Comparison of ENCODE assay signal across 1 cellular context in genomic region chr4:37826282-37827029, GRCh38.
TF ChIP-seq lines count a peak whose summit lies in the region.

TSS of gene PGM2 (plus strand) at chr4:37826686. CDS start at chr4:37826733, 47 bp downstream.

TF ChIP-seq in GM12878, 131 proteins besides CTCF, POLR2A, EP300 and RAD21 (continued from another document and continues in another):
- TF ChIP-seq CEBPB (IDR thresholded peaks at IDR 0.05; ENCODE audit: borderline replicate concordance in 1 of 2, low read depth in 2 of 2, low read length in 2 of 2) = no peak
- no peak for TF ChIP-seq NFYA (IDR thresholded peaks at IDR 0.05; ENCODE audit: borderline replicate concordance, low read depth, low read length)
- TF ChIP-seq TCF7 (IDR thresholded peaks at IDR 0.05; ENCODE audit: borderline replicate concordance) = no peak
- TF ChIP-seq, protein P1, sequence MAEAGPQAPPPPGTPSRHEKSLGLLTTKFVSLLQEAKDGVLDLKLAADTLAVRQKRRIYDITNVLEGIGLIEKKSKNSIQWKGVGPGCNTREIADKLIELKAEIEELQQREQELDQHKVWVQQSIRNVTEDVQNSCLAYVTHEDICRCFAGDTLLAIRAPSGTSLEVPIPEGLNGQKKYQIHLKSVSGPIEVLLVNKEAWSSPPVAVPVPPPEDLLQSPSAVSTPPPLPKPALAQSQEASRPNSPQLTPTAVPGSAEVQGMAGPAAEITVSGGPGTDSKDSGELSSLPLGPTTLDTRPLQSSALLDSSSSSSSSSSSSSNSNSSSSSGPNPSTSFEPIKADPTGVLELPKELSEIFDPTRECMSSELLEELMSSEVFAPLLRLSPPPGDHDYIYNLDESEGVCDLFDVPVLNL (IDR thresholded peaks at IDR 0.05; ENCODE audit: low read depth, low read length) = no peak
- no peak for TF ChIP-seq ZBED1 (IDR thresholded peaks at IDR 0.05; ENCODE audit: borderline replicate concordance)
- TF ChIP-seq RB1 (IDR thresholded peaks at IDR 0.05; ENCODE audit: borderline replicate concordance) = peak; percentile 76; the same call in 1 of the 2 replicates
- TF ChIP-seq, protein P2, sequence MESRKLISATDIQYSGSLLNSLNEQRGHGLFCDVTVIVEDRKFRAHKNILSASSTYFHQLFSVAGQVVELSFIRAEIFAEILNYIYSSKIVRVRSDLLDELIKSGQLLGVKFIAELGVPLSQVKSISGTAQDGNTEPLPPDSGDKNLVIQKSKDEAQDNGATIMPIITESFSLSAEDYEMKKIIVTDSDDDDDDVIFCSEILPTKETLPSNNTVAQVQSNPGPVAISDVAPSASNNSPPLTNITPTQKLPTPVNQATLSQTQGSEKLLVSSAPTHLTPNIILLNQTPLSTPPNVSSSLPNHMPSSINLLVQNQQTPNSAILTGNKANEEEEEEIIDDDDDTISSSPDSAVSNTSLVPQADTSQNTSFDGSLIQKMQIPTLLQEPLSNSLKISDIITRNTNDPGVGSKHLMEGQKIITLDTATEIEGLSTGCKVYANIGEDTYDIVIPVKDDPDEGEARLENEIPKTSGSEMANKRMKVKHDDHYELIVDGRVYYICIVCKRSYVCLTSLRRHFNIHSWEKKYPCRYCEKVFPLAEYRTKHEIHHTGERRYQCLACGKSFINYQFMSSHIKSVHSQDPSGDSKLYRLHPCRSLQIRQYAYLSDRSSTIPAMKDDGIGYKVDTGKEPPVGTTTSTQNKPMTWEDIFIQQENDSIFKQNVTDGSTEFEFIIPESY (IDR thresholded peaks at IDR 0.05) = no peak
- TF ChIP-seq RBBP5 (conservative IDR thresholded peaks at IDR 0.05) = no peak
- TF ChIP-seq SUZ12 (IDR thresholded peaks at IDR 0.05; ENCODE audit: unreplicated experiment) = no peak
- TF ChIP-seq CBX5 (IDR thresholded peaks at IDR 0.05; ENCODE audit: low read depth) = no peak; the same call in 1 of the 2 replicates
- no peak; the same call in none of the 2 replicates for TF ChIP-seq NKRF (conservative IDR thresholded peaks at IDR 0.05)
- TF ChIP-seq ZNF687 (IDR thresholded peaks at IDR 0.05) = no peak; the same call in none of the 2 replicates
- 0 out of 2 replicates have a peak, but pooled peaks have one; percentile 46 for TF ChIP-seq STAT1 (conservative IDR thresholded peaks at IDR 0.05)
- peak; percentile 74; the same call in 1 of the 2 replicates for TF ChIP-seq CREB1 (IDR thresholded peaks at IDR 0.05; ENCODE audit: low read depth)
- TF ChIP-seq CUX1 (IDR thresholded peaks at IDR 0.05; ENCODE audit: insufficient replicate concordance, low read depth, low read length) = no peak
- TF ChIP-seq ETV6 (conservative IDR thresholded peaks at IDR 0.05 in 1 of 2, IDR thresholded peaks at IDR 0.05 in 1 of 2; ENCODE audit: borderline replicate concordance in 1 of 2, low read depth in 1 of 2) = no peak
- TF ChIP-seq NFXL1 (IDR thresholded peaks at IDR 0.05; ENCODE audit: borderline replicate concordance) = no peak
- no peak for TF ChIP-seq RCOR1 (conservative IDR thresholded peaks at IDR 0.05; ENCODE audit: low read depth, low read length)
- peak; percentile 51; the same call in 1 of the 2 replicates for TF ChIP-seq RELB (IDR thresholded peaks at IDR 0.05; ENCODE audit: low read depth)
- no peak for TF ChIP-seq NFIC (IDR thresholded peaks at IDR 0.05; ENCODE audit: low read depth, low read length)
- no peak for TF ChIP-seq FOXK2 (IDR thresholded peaks at IDR 0.05)
- no peak for TF ChIP-seq IRF4 (IDR thresholded peaks at IDR 0.05; ENCODE audit: low read depth, low read length)
- no peak for TF ChIP-seq ZBTB11 (CRISPR knock-in tag; IDR thresholded peaks at IDR 0.05)
- TF ChIP-seq HSF1 (IDR thresholded peaks at IDR 0.05; ENCODE audit: low read depth, low read length) = no peak
- TF ChIP-seq SIX5 (IDR thresholded peaks at IDR 0.05; ENCODE audit: low read depth, low read length, severe bottlenecking) = no peak
- TF ChIP-seq HDGF (IDR thresholded peaks at IDR 0.05) = peak; percentile 66; the same call in 1 of the 2 replicates
- TF ChIP-seq MYB (IDR thresholded peaks at IDR 0.05; ENCODE audit: borderline replicate concordance, low read depth, low read length) = no peak
- TF ChIP-seq MTA3 (IDR thresholded peaks at IDR 0.05; ENCODE audit: borderline replicate concordance, low read length) = no peak
- TF ChIP-seq, protein P3, sequence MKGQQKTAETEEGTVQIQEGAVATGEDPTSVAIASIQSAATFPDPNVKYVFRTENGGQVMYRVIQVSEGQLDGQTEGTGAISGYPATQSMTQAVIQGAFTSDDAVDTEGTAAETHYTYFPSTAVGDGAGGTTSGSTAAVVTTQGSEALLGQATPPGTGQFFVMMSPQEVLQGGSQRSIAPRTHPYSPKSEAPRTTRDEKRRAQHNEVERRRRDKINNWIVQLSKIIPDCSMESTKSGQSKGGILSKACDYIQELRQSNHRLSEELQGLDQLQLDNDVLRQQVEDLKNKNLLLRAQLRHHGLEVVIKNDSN (IDR thresholded peaks at IDR 0.05; ENCODE audit: borderline replicate concordance, extremely low read length, insufficient read depth, low read depth, low read length) = no peak
- TF ChIP-seq, protein P4, sequence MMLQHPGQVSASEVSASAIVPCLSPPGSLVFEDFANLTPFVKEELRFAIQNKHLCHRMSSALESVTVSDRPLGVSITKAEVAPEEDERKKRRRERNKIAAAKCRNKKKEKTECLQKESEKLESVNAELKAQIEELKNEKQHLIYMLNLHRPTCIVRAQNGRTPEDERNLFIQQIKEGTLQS (IDR thresholded peaks at IDR 0.05; ENCODE audit: borderline replicate concordance, extremely low read depth, low read depth, low read length) = no peak
- no peak for TF ChIP-seq KDM1A (IDR thresholded peaks at IDR 0.05; ENCODE audit: borderline replicate concordance)
- TF ChIP-seq RAD51 (IDR thresholded peaks at IDR 0.05) = no peak
- TF ChIP-seq SIN3A (IDR thresholded peaks at IDR 0.05; ENCODE audit: low read depth, low read length) = no peak; the same call in 1 of the 2 replicates
- no peak for TF ChIP-seq MEF2B (IDR thresholded peaks at IDR 0.05; ENCODE audit: partially characterized antibody, poor library complexity, severe bottlenecking)
